In genomic region chr10:71489077-71489476, GRCh38 we compare ENCODE assay signal across 10 cellular contexts.
"Had no signal": no experiment of that assay in that cellular context is flagged by ENCODE, and none has a peak within 500 bp of the region (broad histone marks: within the 10 kb centered on the region; RNA-seq: fewer than 3 reads in every experiment).

No MANE protein-coding gene starts in this region.

- H3K27ac ChIP-seq: GM23248, HL-60 had no signal

- FAIRE-seq: H54, HepG2 had no signal

- H3K4me1 Mint-ChIP-seq: IgD-negative memory B cell had no signal

- H3K4me3 ChIP-seq: GM23248 had no signal

- H3K9ac ChIP-seq: GM23248 had no signal

- H2AFZ ChIP-seq: GM23248 had no signal

- DNase-seq: GM23248, GOT3, H9, HCEC 1CT, HFFc6, KG1 had no signal

- ATAC-seq: HepG2 had no signal

- H3K4me3 Mint-ChIP-seq: H9, HFFc6 had no signal

- H3K27ac Mint-ChIP-seq: H9, HFFc6, IgD-negative memory B cell had no signal
